In genomic region chr17:15371731-15372130, GRCh38 we compare ENCODE assay signal across 2 cellular contexts.
TF ChIP-seq lines count a peak whose summit lies in the region.

No MANE protein-coding gene starts in this region.

TF ChIP-seq in A549, 52 proteins besides CTCF, POLR2A, EP300 and RAD21 (continued from another document):
- TF ChIP-seq SREBF2 (IDR thresholded peaks at IDR 0.05) (no peak), HMGXB4 (CRISPR knock-in tag; IDR thresholded peaks at IDR 0.05; ENCODE audit: borderline replicate concordance) (no peak), PHF8 (IDR thresholded peaks at IDR 0.05; ENCODE audit: borderline replicate concordance, low read depth) (no peak), JUN (IDR thresholded peaks at IDR 0.05) (no peak), HOXB13 (CRISPR knock-in tag; IDR thresholded peaks at IDR 0.05; ENCODE audit: low read depth) (no peak)

TF ChIP-seq in K562, 482 proteins besides CTCF, POLR2A, EP300 and RAD21 (continued from another document):
- TF ChIP-seq PRDM10 (IDR thresholded peaks at IDR 0.05; ENCODE audit: partially characterized antibody) (peak; percentile 92), KLF13 (tag; IDR thresholded peaks at IDR 0.05; ENCODE audit: borderline replicate concordance, low read depth) (no peak), ZNF586 (CRISPR knock-in tag; conservative IDR thresholded peaks at IDR 0.05) (no peak), MAFG (tag; conservative IDR thresholded peaks at IDR 0.05) (no peak)
- TF ChIP-seq, protein P1, sequence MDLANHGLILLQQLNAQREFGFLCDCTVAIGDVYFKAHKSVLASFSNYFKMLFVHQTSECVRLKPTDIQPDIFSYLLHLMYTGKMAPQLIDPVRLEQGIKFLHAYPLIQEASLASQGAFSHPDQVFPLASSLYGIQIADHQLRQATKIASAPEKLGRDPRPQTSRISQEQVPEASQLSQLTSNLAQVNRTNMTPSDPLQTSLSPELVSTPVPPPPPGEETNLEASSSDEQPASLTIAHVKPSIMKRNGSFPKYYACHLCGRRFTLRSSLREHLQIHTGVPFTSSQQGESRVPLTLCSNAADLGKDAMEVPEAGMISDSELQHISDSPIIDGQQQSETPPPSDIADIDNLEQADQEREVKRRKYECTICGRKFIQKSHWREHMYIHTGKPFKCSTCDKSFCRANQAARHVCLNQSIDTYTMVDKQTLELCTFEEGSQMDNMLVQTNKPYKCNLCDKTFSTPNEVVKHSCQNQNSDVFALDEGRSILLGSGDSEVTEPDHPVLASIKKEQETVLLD (IDR thresholded peaks at IDR 0.05) = no peak
TF ChIP-seq in K562: peak in this region for 2.
